ENCODE assay signal across 1 cellular context in the genomic region with DNA sequence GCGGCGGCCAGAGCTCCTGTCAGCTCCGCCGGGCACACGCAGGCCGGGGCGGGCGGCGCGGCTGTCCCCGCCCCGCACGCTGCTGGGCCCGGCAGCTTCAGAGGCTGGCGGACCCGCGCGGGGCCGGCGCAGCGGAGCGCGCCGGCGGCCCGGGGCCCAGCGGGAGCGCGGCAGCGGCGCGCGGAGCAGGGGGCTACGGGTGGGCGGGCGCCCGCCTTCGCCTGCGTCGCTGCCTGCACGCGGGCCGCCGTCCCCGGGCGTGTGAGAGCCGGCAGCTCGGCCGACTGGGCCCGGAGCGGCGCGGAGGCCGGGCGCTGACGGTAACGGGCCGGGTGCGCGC.
TF ChIP-seq lines count a peak whose summit lies in the region.

No MANE protein-coding gene starts in this region.

TF ChIP-seq in endothelial cell of umbilical vein, 7 proteins besides CTCF, POLR2A, EP300 and RAD21 (continued from another document):
- TF ChIP-seq, protein P1, sequence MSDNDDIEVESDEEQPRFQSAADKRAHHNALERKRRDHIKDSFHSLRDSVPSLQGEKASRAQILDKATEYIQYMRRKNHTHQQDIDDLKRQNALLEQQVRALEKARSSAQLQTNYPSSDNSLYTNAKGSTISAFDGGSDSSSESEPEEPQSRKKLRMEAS (IDR thresholded peaks at IDR 0.05; ENCODE audit: insufficient read depth, insufficient read length) = no peak
